In genomic region chr6:109455161-109455501, GRCh38 we compare ENCODE assay signal across 1 cellular context.
TF ChIP-seq lines count a peak whose summit lies in the region.

No MANE protein-coding gene starts in this region.

TF ChIP-seq in HepG2, 621 proteins besides CTCF, POLR2A, EP300 and RAD21:
- TF ChIP-seq SMAD9 (CRISPR knock-in tag; IDR thresholded peaks at IDR 0.05): 0 out of 2 replicates have a peak, but pooled peaks have one; percentile 16
- peak; percentile 20; the same call in 1 of the 2 replicates for TF ChIP-seq NFKB2 (CRISPR knock-in tag; IDR thresholded peaks at IDR 0.05; ENCODE audit: borderline replicate concordance)
- 0 out of 2 replicates have a peak, but pooled peaks have one; percentile 20 for TF ChIP-seq YEATS2 (CRISPR knock-in tag; IDR thresholded peaks at IDR 0.05; ENCODE audit: borderline replicate concordance)
- TF ChIP-seq MTERF4 (CRISPR knock-in tag; IDR thresholded peaks at IDR 0.05): peak; percentile 64; the same call in 1 of the 2 replicates
- 0 out of 2 replicates have a peak, but pooled peaks have one; percentile 18 for TF ChIP-seq KDM2A (CRISPR knock-in tag; IDR thresholded peaks at IDR 0.05; ENCODE audit: borderline replicate concordance, low read depth)
- TF ChIP-seq ZNF280B (CRISPR knock-in tag; IDR thresholded peaks at IDR 0.05; ENCODE audit: borderline replicate concordance): 0 out of 2 replicates have a peak, but pooled peaks have one; percentile 36
- TF ChIP-seq KDM3A (CRISPR knock-in tag; IDR thresholded peaks at IDR 0.05; ENCODE audit: low read depth): 0 out of 2 replicates have a peak, but pooled peaks have one; percentile 0
- peak; percentile 13 for TF ChIP-seq HDAC1 (CRISPR knock-in tag; IDR thresholded peaks at IDR 0.05)
- TF ChIP-seq MAX (IDR thresholded peaks at IDR 0.05): peak; percentile 32; the same call in 1 of the 2 replicates
- 0 out of 2 replicates have a peak, but pooled peaks have one; percentile 29 for TF ChIP-seq MZF1 (CRISPR knock-in tag; IDR thresholded peaks at IDR 0.05; ENCODE audit: borderline replicate concordance)
- no peak for TF ChIP-seq HDAC2 (CRISPR knock-in tag; IDR thresholded peaks at IDR 0.05)
- TF ChIP-seq XRCC5 (optimal IDR thresholded peaks at IDR 0.05; ENCODE audit: low read length): no peak
- peak; percentile 13 for TF ChIP-seq HNRNPLL (IDR thresholded peaks at IDR 0.05; ENCODE audit: low read depth, low read length, poor library complexity, severe bottlenecking)
- 0 out of 2 replicates have a peak, but pooled peaks have one; percentile 14 for TF ChIP-seq ZNF275 (CRISPR knock-in tag; IDR thresholded peaks at IDR 0.05; ENCODE audit: borderline replicate concordance)
- TF ChIP-seq TCF7 (IDR thresholded peaks at IDR 0.05; ENCODE audit: low read depth): 0 out of 2 replicates have a peak, but pooled peaks have one; percentile 51
- no peak for TF ChIP-seq HOMEZ (CRISPR knock-in tag; IDR thresholded peaks at IDR 0.05; ENCODE audit: low read depth)
- TF ChIP-seq ZNF740 (CRISPR knock-in tag; IDR thresholded peaks at IDR 0.05): no peak
- TF ChIP-seq LCORL (IDR thresholded peaks at IDR 0.05): no peak
- no peak for TF ChIP-seq LCORL (CRISPR knock-in tag; IDR thresholded peaks at IDR 0.05)
- peak; percentile 65; the same call in 1 of the 2 replicates for TF ChIP-seq ARNT2 (CRISPR knock-in tag; IDR thresholded peaks at IDR 0.05; ENCODE audit: low read depth)
- peak; percentile 46; the same call in 1 of the 2 replicates for TF ChIP-seq ZNF710 (CRISPR knock-in tag; IDR thresholded peaks at IDR 0.05; ENCODE audit: borderline replicate concordance)
- TF ChIP-seq MYC (CRISPR knock-in tag; IDR thresholded peaks at IDR 0.05; ENCODE audit: borderline replicate concordance): 0 out of 2 replicates have a peak, but pooled peaks have one; percentile 40
- no peak for TF ChIP-seq MLXIP (CRISPR knock-in tag; IDR thresholded peaks at IDR 0.05; ENCODE audit: borderline replicate concordance)
- no peak for TF ChIP-seq SIN3A (IDR thresholded peaks at IDR 0.05; ENCODE audit: borderline replicate concordance, low read depth, low read length)
- no peak for TF ChIP-seq SOX6 (IDR thresholded peaks at IDR 0.05)
- 0 out of 2 replicates have a peak, but pooled peaks have one; percentile 33 for TF ChIP-seq SOX6 (CRISPR knock-in tag; IDR thresholded peaks at IDR 0.05)
- 0 out of 2 replicates have a peak, but pooled peaks have one; percentile 22 for TF ChIP-seq MEF2D (CRISPR knock-in tag; IDR thresholded peaks at IDR 0.05)
- no peak for TF ChIP-seq REST (IDR thresholded peaks at IDR 0.05; ENCODE audit: borderline replicate concordance in 1 of 2, low read depth in 1 of 2, low read length in 2 of 2)
- TF ChIP-seq ISL2 (CRISPR knock-in tag; IDR thresholded peaks at IDR 0.05): 0 out of 2 replicates have a peak, but pooled peaks have one; percentile 26
- no peak for TF ChIP-seq SP4 (CRISPR knock-in tag; IDR thresholded peaks at IDR 0.05)
- 0 out of 2 replicates have a peak, but pooled peaks have one; percentile 40 for TF ChIP-seq KDM5B (CRISPR knock-in tag; IDR thresholded peaks at IDR 0.05; ENCODE audit: borderline replicate concordance)
- TF ChIP-seq HNRNPL (IDR thresholded peaks at IDR 0.05; ENCODE audit: low read depth, low read length): 0 out of 2 replicates have a peak, but pooled peaks have one; percentile 11
- TF ChIP-seq HNF4A (CRISPR knock-in tag; IDR thresholded peaks at IDR 0.05): peak; percentile 36
- TF ChIP-seq ZNF574 (CRISPR knock-in tag; IDR thresholded peaks at IDR 0.05): 0 out of 2 replicates have a peak, but pooled peaks have one; percentile 16
- no peak for TF ChIP-seq MAFF (IDR thresholded peaks at IDR 0.05; ENCODE audit: low read depth, low read length)
